In genomic region chr11:76629133-76629852, GRCh38 we compare ENCODE assay signal across 8 cellular contexts. TPM values are rescaled to one million over a fixed set of nuclear protein-coding genes. Genes with fewer than 3 reads are reported as not detected.
DNase-seq lines count a peak whose midpoint lies in the region; ATAC-seq, FAIRE-seq and TF ChIP-seq lines count a peak whose summit lies in the region.

No MANE protein-coding gene starts in this region.

- H4K5ac ChIP-seq in H1 (ENCODE audit: insufficient read length, low read depth, low read length): no peak overlapping the region

- 94% methylated on average over 10 of the region's 10 CpGs; no CpG with 5 or more reads in 1 of the 2 experiments for WGBS in H1 (ENCODE audit: extremely low coverage in 1 of 2, insufficient coverage in 1 of 2, insufficient read length in 1 of 2, insufficient replicate concordance in 2 of 2, low coverage in 1 of 2, low lambda C conversion rate in 2 of 2, missing lambda C conversion rate in 1 of 2), 2 experiments

- H3K4me3 ChIP-seq in SU-DHL-6 (ENCODE audit: insufficient read depth, low read length, poor library complexity, severe bottlenecking): no peak overlapping the region
- no peak overlapping the region for H3K4me3 ChIP-seq in H1 (ENCODE audit: extremely low read depth in 1 of 4, insufficient read depth in 2 of 4, low read depth in 3 of 4, low read length in 4 of 4)

- TF ChIP-seq CTCF in SU-DHL-6 (IDR thresholded peaks at IDR 0.05; ENCODE audit: insufficient read depth, low read length, poor library complexity, severe bottlenecking) (no peak), H1 (IDR thresholded peaks at IDR 0.05; ENCODE audit: control extremely low read depth in 1 of 3, insufficient read depth in 1 of 3, low read depth in 1 of 3, low read length in 3 of 3) (no peak)

- no peak overlapping the region for H2BK120ac ChIP-seq in H1 (replicated peaks; ENCODE audit: low read depth, low read length)

- H2BK5ac ChIP-seq in H1 (ENCODE audit: low read depth, low read length): no peak overlapping the region

- H3F3A ChIP-seq in SU-DHL-6 (ENCODE audit: insufficient read depth): 0 out of 2 replicates have a peak, but pooled peaks cover 3% of the 10 kb centered on the region

- no peak overlapping the region for H3K9ac ChIP-seq in SU-DHL-6 (ENCODE audit: low read length)
- no peak overlapping the region for H3K9ac ChIP-seq in H1 (replicated peaks in 1 of 4; ENCODE audit: extremely low read depth in 1 of 4, low read depth in 3 of 4, low read length in 3 of 4)

- peak overlapping the region; percentile 12 for H3K4me2 ChIP-seq in SU-DHL-6 (ENCODE audit: low read depth, low read length, poor library complexity, severe bottlenecking)
- no peak overlapping the region for H3K4me2 ChIP-seq in H1 (ENCODE audit: insufficient read depth in 1 of 2, low read depth in 2 of 2, low read length in 2 of 2)

- peaks cover 0 to 10% (median 6%) of the 10 kb centered on the region in 9 donors for H3K9me3 Mint-ChIP-seq in naive thymus-derived CD8-positive, alpha-beta T cell

- H3K18ac ChIP-seq in H1 (ENCODE audit: extremely low read depth, low read length): no peak overlapping the region

- no peak overlapping the region for H2BK15ac ChIP-seq in H1 (ENCODE audit: low read length)

- H2AFZ ChIP-seq in SU-DHL-6 (ENCODE audit: low read depth, low read length, severe bottlenecking) (no peak overlapping the region), H1 (ENCODE audit: low read length) (0 out of 2 replicates have a peak overlapping the region, but pooled peaks have one; percentile 22)

- no peak overlapping the region for H2BK20ac ChIP-seq in H1 (ENCODE audit: low read length)

- H3K27me3 ChIP-seq in SU-DHL-6 (ENCODE audit: low read length): no peaks in the 10 kb centered on the region
- no peaks in the 10 kb centered on the region for H3K27me3 ChIP-seq in H1 (replicated peaks in 1 of 4; ENCODE audit: control insufficient read depth in 3 of 4, extremely low read depth in 1 of 4, insufficient read depth in 3 of 4, low read length in 3 of 4)

- no peak for TF ChIP-seq POLR2A in H1 (IDR thresholded peaks at IDR 0.05; ENCODE audit: control extremely low read depth in 1 of 2, low read depth in 2 of 2, low read length in 2 of 2)

- H3K27ac Mint-ChIP-seq in naive thymus-derived CD8-positive, alpha-beta T cell: peak overlapping the region in 3 of 10 donors; percentile 16 to 68 (median 49)

- H3K56ac ChIP-seq in H1 (replicated peaks; ENCODE audit: insufficient read length, low read depth, low read length): no peak overlapping the region

- H3K36me3 ChIP-seq in SU-DHL-6 (ENCODE audit: low read length): no peaks in the 10 kb centered on the region
- no peaks in the 10 kb centered on the region for H3K36me3 ChIP-seq in H1 (ENCODE audit: control insufficient read depth in 2 of 4, insufficient read depth in 4 of 4, low read length in 3 of 4)

- no peak overlapping the region for H3K4ac ChIP-seq in H1 (replicated peaks; ENCODE audit: insufficient read length, low read depth, low read length)

- CTCF ChIA-PET in H1 (lab: Charles Lee; ENCODE audit: partially characterized antibody): interaction anchor here (0.6 to 1.5 kb wide), 6 partner anchors 11 to 156 kb away, joined by 3 to 6 read pairs (median 3); partner anchors contain the start of gene LRRC32

- POLR2A ChIA-PET in H1 (lab: Charles Lee; ENCODE audit: partially characterized antibody): no interaction called here
- POLR2A ChIA-PET in naive thymus-derived CD8-positive, alpha-beta T cell (lab: Charles Lee): no interaction called here

- no peak for TF ChIP-seq EP300 in H1 (IDR thresholded peaks at IDR 0.05; ENCODE audit: borderline replicate concordance in 1 of 2, low read depth in 2 of 2, low read length in 2 of 2)

- H3K79me2 ChIP-seq in SU-DHL-6 (ENCODE audit: insufficient read depth, low read length) (no peaks in the 10 kb centered on the region), H1 (ENCODE audit: control insufficient read depth in 1 of 2, insufficient read depth in 2 of 2, low read length in 2 of 2) (no peaks in the 10 kb centered on the region)

- H4K91ac ChIP-seq in H1 (replicated peaks; ENCODE audit: insufficient read length, low read length): no peak overlapping the region

- H3K9me3 ChIP-seq in SU-DHL-6 (ENCODE audit: insufficient read depth, low read length) (no peaks in the 10 kb centered on the region; the same call in 1 of the 2 replicates), H1 (ENCODE audit: insufficient read depth in 2 of 2, low read depth in 1 of 2, low read length in 1 of 2) (0 out of 4 replicates have a peak, but pooled peaks cover 0 to 4% of the 10 kb centered on the region in 2 experiments)

- peaks cover 0 to 8% (median 3%) of the 10 kb centered on the region in 3 donors for H3K36me3 Mint-ChIP-seq in naive thymus-derived CD8-positive, alpha-beta T cell

- ATAC-seq in naive thymus-derived CD8-positive, alpha-beta T cell: peak; percentile 22 to 65
- ATAC-seq in GM18907 (IDR thresholded peaks at IDR 0.05; ENCODE audit: unreplicated experiment) (no peak), HG03045 (IDR thresholded peaks at IDR 0.05; ENCODE audit: unreplicated experiment) (no peak), HG02852 (IDR thresholded peaks at IDR 0.05; ENCODE audit: unreplicated experiment) (no peak)

- H2AK5ac ChIP-seq in H1 (ENCODE audit: low read depth, low read length): 0 out of 2 replicates have a peak overlapping the region, but pooled peaks have one; percentile 24

- DNase-seq in AG20443 (ENCODE audit: low spot score): peak; percentile 60
- no peak for DNase-seq in H1 (ENCODE audit: low read depth in 1 of 2, low spot score in 2 of 2)
- DNase-seq in naive thymus-derived CD8-positive, alpha-beta T cell: peak in 2 of 10 donors; percentile 33 to 65
- no peak for DNase-seq in dedifferentiated amniotic fluid mesenchymal stem cell (ENCODE audit: extremely low spot score)

- H3K4me1 Mint-ChIP-seq in naive thymus-derived CD8-positive, alpha-beta T cell: peaks cover 18 to 56% (median 33%) of the 10 kb centered on the region in 4 donors

- H4K8ac ChIP-seq in H1 (ENCODE audit: extremely low read depth, insufficient read depth, low read length): no peak overlapping the region

- H3K23ac ChIP-seq in H1 (ENCODE audit: insufficient read length): no peak overlapping the region

- H3K14ac ChIP-seq in H1 (ENCODE audit: insufficient read length): no peak overlapping the region

- no peaks in the 10 kb centered on the region for H3K4me1 ChIP-seq in H1 (replicated peaks in 1 of 4; ENCODE audit: control insufficient read depth in 3 of 4, insufficient read depth in 4 of 4, low read length in 3 of 4)

- H4K20me1 ChIP-seq in SU-DHL-6 (ENCODE audit: low read depth, low read length): no peaks in the 10 kb centered on the region
- H4K20me1 ChIP-seq in H1 (replicated peaks in 1 of 2; ENCODE audit: control insufficient read depth in 1 of 2, insufficient read depth in 2 of 2, low read length in 2 of 2): no peaks in the 10 kb centered on the region

- H2BK12ac ChIP-seq in H1 (ENCODE audit: low read depth, low read length): no peak overlapping the region

- FAIRE-seq in H1 (lab: Jason Lieb, UNC): no peak

- TF ChIP-seq RAD21 in H1 (IDR thresholded peaks at IDR 0.05 in 1 of 2, conservative IDR thresholded peaks at IDR 0.05 in 1 of 2; ENCODE audit: low read depth in 2 of 2, low read length in 2 of 2): no peak

- H3K23me2 ChIP-seq in H1 (ENCODE audit: low read depth, low read length): no peaks in the 10 kb centered on the region

- H3K9me2 ChIP-seq in SU-DHL-6 (replicated peaks; ENCODE audit: insufficient read depth, low read length): no peaks in the 10 kb centered on the region

- peak overlapping the region in 1 of 10 donors; percentile 70 for H3K4me3 Mint-ChIP-seq in naive thymus-derived CD8-positive, alpha-beta T cell

- H3K79me1 ChIP-seq in H1 (ENCODE audit: low read depth, low read length): no peaks in the 10 kb centered on the region

- peaks cover 0 to 5% (median 2%) of the 10 kb centered on the region in 5 donors for H3K27me3 Mint-ChIP-seq in naive thymus-derived CD8-positive, alpha-beta T cell

- no peak overlapping the region for H3K27ac ChIP-seq in SU-DHL-6 (ENCODE audit: low read depth, low read length)
- no peak overlapping the region for H3K27ac ChIP-seq in H1 (ENCODE audit: low read depth, low read length)

TF ChIP-seq in H1, 55 proteins besides CTCF, POLR2A, EP300 and RAD21:
- TF ChIP-seq KDM4A (IDR thresholded peaks at IDR 0.05; ENCODE audit: low read depth, low read length, severe bottlenecking) (no peak), POLR2AphosphoS5 (IDR thresholded peaks at IDR 0.05; ENCODE audit: low read depth, low read length) (no peak), CREB1 (IDR thresholded peaks at IDR 0.05) (no peak), CEBPB (IDR thresholded peaks at IDR 0.05; ENCODE audit: low read depth, low read length) (no peak), RBBP5 (IDR thresholded peaks at IDR 0.05; ENCODE audit: borderline replicate concordance, low read depth, low read length) (no peak), SP1 (IDR thresholded peaks at IDR 0.05; ENCODE audit: low read depth, low read length) (no peak), SIX5 (IDR thresholded peaks at IDR 0.05; ENCODE audit: low read depth, low read length) (no peak), ZNF274 (IDR thresholded peaks at IDR 0.05; ENCODE audit: borderline replicate concordance, extremely low read depth, low read length) (no peak), ASH2L (IDR thresholded peaks at IDR 0.05; ENCODE audit: low read length) (no peak), BACH1 (IDR thresholded peaks at IDR 0.05; ENCODE audit: low read length) (no peak), SIN3A (conservative IDR thresholded peaks at IDR 0.05 in 1 of 2, IDR thresholded peaks at IDR 0.05 in 1 of 2; ENCODE audit: low read depth in 1 of 2, low read length in 2 of 2) (no peak), MAX (IDR thresholded peaks at IDR 0.05) (no peak)

RNA-seq across cellular contexts. Expression of gene LRRC32, which starts 41.3 kb away (rescaled TPM):
- 0.44 and 0.99 TPM in 2 replicates for total RNA-seq in H1 (2021; fragmentation: NEBNext Ultra II Directional; extraction: Animal tissue kit (Norgen Biotek cat#: 25700))
- 1.9 and 2.0 TPM in 2 replicates for polyA plus RNA-seq in H1 (2011; rRNA removed)
- 1.0 TPM for polyA plus RNA-seq in H1 (2011; cell fraction: cytosol; rRNA removed)
- 0.88 TPM for polyA plus RNA-seq in H1 (2011; cell fraction: nucleus; rRNA removed)
- 1.0 to 3.3 TPM (median 1.7 TPM) in 4 replicates for polyA plus RNA-seq in H1 (2012, experiment 1 of 2)
- 1.0 TPM for polyA plus RNA-seq in H1 (2012, experiment 2 of 2)
- polyA plus RNA-seq in H1 (2013, experiment 1 of 2): 1.1 TPM
- polyA plus RNA-seq in H1 (2013, experiment 2 of 2): 1.2 TPM
- 0.95 and 1.2 TPM in 2 replicates for polyA minus RNA-seq in H1 (2011; rRNA and poly(A)+ RNA removed)
- polyA minus RNA-seq in H1 (2011; cell fraction: cytosol; rRNA and poly(A)+ RNA removed): 1.2 TPM
- 0.50 TPM for polyA minus RNA-seq in H1 (2011; cell fraction: nucleus; rRNA and poly(A)+ RNA removed)
- total RNA-seq in naive thymus-derived CD8-positive, alpha-beta T cell: under 1 TPM in 1 of 2 experiments, not detected in 1; 0.08 TPM
- polyA plus RNA-seq in naive thymus-derived CD8-positive, alpha-beta T cell: not detected

Comparison
In these comparisons a context has a peak if more than half of its experiments do, and no peak if none do; other contexts are left out.
1. ATAC-seq: peak in naive thymus-derived CD8-positive, alpha-beta T cell (2 of 2); none in GM18907 (single experiment), HG03045 (single experiment) and HG02852 (single experiment).